2 cellular contexts compared by ENCODE assay signal in genomic region chr9:132401791-132402190, GRCh38.
TF ChIP-seq lines count a peak whose summit lies in the region.

No MANE protein-coding gene starts in this region.

TF ChIP-seq in WTC11, 78 proteins besides CTCF, POLR2A, EP300 and RAD21 (continued from another document):
- TF ChIP-seq NR2C2 (CRISPR knock-in tag; IDR thresholded peaks at IDR 0.05) (no peak), TEAD4 (CRISPR knock-in tag; IDR thresholded peaks at IDR 0.05) (no peak)
TF ChIP-seq in WTC11: peak in this region for 0.

TF ChIP-seq in HEK293T, 16 proteins besides CTCF, POLR2A, EP300 and RAD21 (continued from another document):
- TF ChIP-seq PKNOX1 (IDR thresholded peaks at IDR 0.05) (no peak), LEF1 (IDR thresholded peaks at IDR 0.05; ENCODE audit: borderline replicate concordance) (no peak), ELF4 (IDR thresholded peaks at IDR 0.05) (no peak), ARNT (IDR thresholded peaks at IDR 0.05) (no peak), FOXA1 (IDR thresholded peaks at IDR 0.05) (no peak), SUZ12 (IDR thresholded peaks at IDR 0.05) (no peak), CTBP1 (IDR thresholded peaks at IDR 0.05; ENCODE audit: borderline replicate concordance) (no peak), FOXK2 (IDR thresholded peaks at IDR 0.05) (no peak), HDGF (IDR thresholded peaks at IDR 0.05; ENCODE audit: borderline replicate concordance) (no peak), L3MBTL2 (conservative IDR thresholded peaks at IDR 0.05) (no peak)
